ENCODE assay signal across 27 cellular contexts in the genomic region with DNA sequence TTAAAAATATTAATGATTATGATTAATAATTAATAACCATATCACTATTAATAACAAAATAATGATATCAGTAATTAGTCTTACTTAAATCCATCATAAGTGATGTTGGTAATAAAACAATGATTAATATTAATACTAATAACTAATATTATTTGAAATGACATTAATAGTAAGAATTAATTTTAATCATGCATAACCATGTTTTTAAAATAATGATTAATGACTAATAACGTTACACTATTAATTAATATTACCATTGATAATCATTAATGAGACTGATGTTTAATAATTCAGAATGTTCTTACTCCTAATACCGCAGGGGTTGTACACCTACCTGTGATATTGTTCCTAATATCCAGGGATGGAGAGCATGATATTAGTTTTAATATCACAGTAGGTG. TPM values are rescaled to one million over a fixed set of nuclear protein-coding genes. Genes with fewer than 3 reads are reported as not detected.
DNase-seq lines count a peak whose midpoint lies in the region; ATAC-seq, FAIRE-seq and TF ChIP-seq lines count a peak whose summit lies in the region.
"Had no signal": no experiment of that assay in that cellular context is flagged by ENCODE, and none has a peak within 500 bp of the region (broad histone marks: within the 10 kb centered on the region; RNA-seq: fewer than 3 reads in every experiment).

No MANE protein-coding gene starts in this region.

- TF ChIP-seq CTCF in pancreas (IDR thresholded peaks at IDR 0.05) (no peak), GM23338 (conservative IDR thresholded peaks at IDR 0.05; ENCODE audit: low read depth in 2 of 2) (no peak)

- no peak overlapping the region for H3K27ac Mint-ChIP-seq in GM23338
- H3K27ac Mint-ChIP-seq: CD14-positive monocyte; CD4-positive, alpha-beta T cell; CD8-positive, alpha-beta memory T cell had no signal

- no peak overlapping the region for H3K27ac ChIP-seq in pancreas
- no peak overlapping the region for H3K27ac ChIP-seq in GM23338 (ENCODE audit: low read depth)
- H3K27ac ChIP-seq: 22Rv1; A549; BLaER1 treated with 17β-estradiol and CSF1 and Interleukin-3, amounts not matched to agents 10 nM and 100 nM had no signal

- H3K36me3 Mint-ChIP-seq in GM23338 (ENCODE audit: low read depth), result no peaks in the 10 kb centered on the region
- H3K36me3 Mint-ChIP-seq: CD14-positive monocyte had no signal

- no peak for ATAC-seq in pancreas
- no peak for ATAC-seq in esophagus mucosa
- no peak for ATAC-seq in GM23338
- no peak for ATAC-seq in HG03439 (IDR thresholded peaks at IDR 0.05; ENCODE audit: unreplicated experiment)
- ATAC-seq: A549 had no signal

- FAIRE-seq in A204.1 (lab: Jason Lieb, UNC) (peak; percentile 90), TTC549 (lab: Jason Lieb, UNC) (peak; percentile 74), endometrium (lab: Jason Lieb, UNC) (peak; percentile 93), pancreas (lab: Jason Lieb, UNC) (peak; percentile 97)
- FAIRE-seq: A549, D721Med, GM12891, GM18507, H1 had no signal

- H3K36me3 ChIP-seq in pancreas (no peaks in the 10 kb centered on the region), GM23338 (ENCODE audit: insufficient read depth) (no peaks in the 10 kb centered on the region)
- H3K36me3 ChIP-seq: BE2C; BLaER1 treated with 17β-estradiol and CSF1 and Interleukin-3, amounts not matched to agents 10 nM and 100 nM had no signal

- H3K9me3 ChIP-seq in pancreas, result no peaks in the 10 kb centered on the region
- H3K9me3 ChIP-seq: A549; BE2C; BLaER1 treated with 17β-estradiol and CSF1 and Interleukin-3, amounts not matched to agents 10 nM and 100 nM had no signal

- H3K27me3 ChIP-seq in pancreas (peaks cover 0 to 9% (median 3%) of the 10 kb centered on the region in 4 donors), GM23338 (ENCODE audit: insufficient read depth) (no peaks in the 10 kb centered on the region)
- H3K27me3 ChIP-seq: BLaER1 treated with 17β-estradiol and CSF1 and Interleukin-3, amounts not matched to agents 10 nM and 100 nM had no signal

- H3K27me3 Mint-ChIP-seq in GM23338 (ENCODE audit: insufficient read depth, low read depth, poor library complexity), result peaks cover 2% of the 10 kb centered on the region

- H3K79me2 ChIP-seq in GM23338 (replicated peaks; ENCODE audit: insufficient read depth), result no peaks in the 10 kb centered on the region

- H3K9me3 Mint-ChIP-seq in GM23338, result no peaks in the 10 kb centered on the region
- H3K9me3 Mint-ChIP-seq: CD4-positive, alpha-beta T cell had no signal

- no peaks in the 10 kb centered on the region for H3K4me1 Mint-ChIP-seq in GM23338
- H3K4me1 Mint-ChIP-seq: CD14-positive monocyte; CD8-positive, alpha-beta memory T cell had no signal

- no peaks in the 10 kb centered on the region for H3F3A ChIP-seq in GM23338 (replicated peaks; ENCODE audit: low read depth)

- no peaks in the 10 kb centered on the region for H3K9me2 ChIP-seq in GM23338 (ENCODE audit: insufficient read depth)

- intact Hi-C loops in pancreas (cut with DNase I), result no loop called here

- no peak overlapping the region for H3K4me3 ChIP-seq in pancreas
- no peak overlapping the region for H3K4me3 ChIP-seq in GM23338
- H3K4me3 ChIP-seq: A549; BLaER1 treated with 17β-estradiol and CSF1 and Interleukin-3, amounts not matched to agents 10 nM and 100 nM had no signal

- no peak overlapping the region for H3K4me3 Mint-ChIP-seq in GM23338
- H3K4me3 Mint-ChIP-seq: CD14-positive monocyte; CD4-positive, alpha-beta T cell; CD8-positive, alpha-beta memory T cell had no signal

- DNase-seq in pancreas, result no peak
- DNase-seq in GM23338 (ENCODE audit: low spot score), result no peak
- DNase-seq in hepatic stellate cell (ENCODE audit: low spot score), result no peak
- DNase-seq: ACHN; AML-193; BE2C; CD4-positive, alpha-beta T cell; CD8-positive, alpha-beta memory T cell; DMS 273 treated with DMSO at 0.1 percent for 48 hours; DMS79; EL; GF-D8; H7; HCEC 1CT had no signal

- WGBS in pancreas, 2 donors, result 60 to 70% methylated on average over 2 of the region's 2 CpGs

- no peak overlapping the region for H2AFZ ChIP-seq in GM23338

- no peak overlapping the region for H3K4me2 ChIP-seq in GM23338
- H3K4me2 ChIP-seq: A549; BLaER1 treated with 17β-estradiol and CSF1 and Interleukin-3, amounts not matched to agents 10 nM and 100 nM had no signal

- H3K4me1 ChIP-seq in pancreas (no peaks in the 10 kb centered on the region), GM23338 (ENCODE audit: insufficient read depth) (no peaks in the 10 kb centered on the region)
- H3K4me1 ChIP-seq: A549; BE2C; BLaER1 treated with 17β-estradiol and CSF1 and Interleukin-3, amounts not matched to agents 10 nM and 100 nM had no signal

- H4K20me1 ChIP-seq in GM23338 (replicated peaks; ENCODE audit: insufficient read depth), result no peaks in the 10 kb centered on the region
- H4K20me1 ChIP-seq: BLaER1 treated with 17β-estradiol and CSF1 and Interleukin-3, amounts not matched to agents 10 nM and 100 nM had no signal

TF ChIP-seq in GM23338, 12 proteins besides CTCF, POLR2A, EP300 and RAD21:
- TF ChIP-seq CREB1 (CRISPR knock-in tag; IDR thresholded peaks at IDR 0.05; ENCODE audit: low read depth), result no peak
- no peak for TF ChIP-seq ZNF331 (CRISPR knock-in tag; IDR thresholded peaks at IDR 0.05; ENCODE audit: low read depth)
- TF ChIP-seq ZNF114 (CRISPR knock-in tag; IDR thresholded peaks at IDR 0.05), result no peak
- TF ChIP-seq NANOG (IDR thresholded peaks at IDR 0.05; ENCODE audit: borderline replicate concordance), result no peak

RNA-seq across cellular contexts. Expression of gene FRG2C, which starts 53.4 kb away (rescaled TPM):
- total RNA-seq in pancreas (not detected), esophagus mucosa (not detected)
- polyA plus RNA-seq in pancreas (not detected), GM23338 (2016; fragmentation: Nextera tagmentation; extraction: Ambion mirVana) (0.23 and 0.37 TPM in 2 replicates)
- 0.10 TPM in 1 of 2 replicates, not detected in the other for total RNA-seq in GM23338 (2014; rRNA removed; shearing (Covaris generic))
- total RNA-seq: CD4-positive, alpha-beta T cell; CD8-positive, alpha-beta memory T cell; H1; H7 had no signal
- polyA plus RNA-seq: CD14-positive monocyte; CD8-positive, alpha-beta memory T cell; H1 had no signal
